ENCODE assay signal across 18 cellular contexts in the genomic region with DNA sequence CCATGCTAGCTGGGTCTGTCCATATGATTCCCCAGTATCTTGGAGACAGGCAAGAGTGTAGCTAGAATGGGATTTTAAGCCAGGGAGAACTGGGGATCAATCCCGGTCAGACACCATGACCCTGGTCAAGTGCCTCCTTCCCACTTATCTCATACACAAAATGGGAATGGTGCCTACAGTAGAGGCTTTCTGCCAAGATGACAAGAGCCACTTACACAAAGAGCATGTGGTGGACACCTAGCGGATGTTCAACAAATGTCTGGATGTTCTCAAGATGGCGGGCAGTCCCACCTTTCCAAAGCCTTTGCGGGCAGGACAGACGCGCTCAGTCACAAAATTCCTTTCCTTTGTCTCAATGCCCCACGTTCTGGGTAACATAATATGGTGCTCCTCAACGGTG. TPM values are rescaled to one million over a fixed set of nuclear protein-coding genes. Genes with fewer than 3 reads are reported as not detected.
DNase-seq lines count a peak whose midpoint lies in the region; ATAC-seq and TF ChIP-seq lines count a peak whose summit lies in the region.
"Had no signal": no experiment of that assay in that cellular context is flagged by ENCODE, and none has a peak within 500 bp of the region (broad histone marks: within the 10 kb centered on the region; RNA-seq: fewer than 3 reads in every experiment).

No MANE protein-coding gene starts in this region.

- no peaks in the 10 kb centered on the region for H3K9me3 ChIP-seq in thyroid gland
- H3K9me3 ChIP-seq: BLaER1, Caco-2 had no signal

- TF ChIP-seq CTCF in thyroid gland (IDR thresholded peaks at IDR 0.05): no peak

- H3K27ac Mint-ChIP-seq in dendritic cell treated with granulocyte-macrophage colony-stimulating factor and Interleukin-4, amounts not matched to agents 40 ng/mL and 50 ng/mL, for 4 days: peak overlapping the region; percentile 85
- H3K27ac Mint-ChIP-seq: CD8-positive, alpha-beta memory T cell; GM23338 had no signal

- 82 to 84% methylated on average over 8 of the region's 8 CpGs for WGBS in thyroid gland, 2 donors

- intact Hi-C loops in Right ventricle myocardium superior (cut with DNase I) (no loop called here), cardiac septum (cut with DNase I) (no loop called here), left ventricle myocardium superior (cut with micrococcal nuclease) (no loop called here), thyroid gland (cut with DNase I) (no loop called here)
- intact Hi-C loops in dendritic cell treated with granulocyte-macrophage colony-stimulating factor and Interleukin-4, amounts not matched to agents 40 ng/mL and 50 ng/mL, for 4 days (cut with micrococcal nuclease): no loop called here

- no peaks in the 10 kb centered on the region for H3K9me3 Mint-ChIP-seq in dendritic cell treated with granulocyte-macrophage colony-stimulating factor and Interleukin-4, amounts not matched to agents 40 ng/mL and 50 ng/mL, for 4 days
- H3K9me3 Mint-ChIP-seq: CD8-positive, alpha-beta memory T cell; GM23338 had no signal

- no peak overlapping the region for H3K4me3 ChIP-seq in thyroid gland (replicated peaks in 1 of 3)
- H3K4me3 ChIP-seq: BLaER1, GM23338 had no signal

- no peak for TF ChIP-seq POLR2A in thyroid gland (IDR thresholded peaks at IDR 0.05)
- TF ChIP-seq POLR2A in GM18505 (IDR thresholded peaks at IDR 0.05; ENCODE audit: borderline replicate concordance, extremely low read depth, insufficient read depth, insufficient read length): no peak

- H3K4me3 Mint-ChIP-seq in dendritic cell treated with granulocyte-macrophage colony-stimulating factor and Interleukin-4, amounts not matched to agents 40 ng/mL and 50 ng/mL, for 4 days: no peak overlapping the region
- H3K4me3 Mint-ChIP-seq: CD8-positive, alpha-beta memory T cell; GM23338 had no signal

- H3K4me1 Mint-ChIP-seq in dendritic cell treated with granulocyte-macrophage colony-stimulating factor and Interleukin-4, amounts not matched to agents 40 ng/mL and 50 ng/mL, for 4 days (ENCODE audit: low read depth): peaks cover 27% of the 10 kb centered on the region
- H3K4me1 Mint-ChIP-seq: CD8-positive, alpha-beta memory T cell; GM23338 had no signal

- no peaks in the 10 kb centered on the region for H3K36me3 ChIP-seq in thyroid gland
- H3K36me3 ChIP-seq: BLaER1 had no signal

- ATAC-seq in Right ventricle myocardium superior (ENCODE audit: poor library complexity) (peak; percentile 84), left ventricle myocardium superior (peak; percentile 88), GM18505 (IDR thresholded peaks at IDR 0.05; ENCODE audit: unreplicated experiment) (no peak)
- ATAC-seq: GM23338 had no signal

- H3K27ac ChIP-seq in thyroid gland: peak overlapping the region in 2 of 3 donors; percentile 9 to 60
- H3K27ac ChIP-seq: BLaER1 had no signal

- peaks cover 3 to 13% of the 10 kb centered on the region in 2 donors for H3K4me1 ChIP-seq in thyroid gland
- H3K4me1 ChIP-seq: BLaER1, Caco-2 had no signal

- H3K27me3 Mint-ChIP-seq in dendritic cell treated with granulocyte-macrophage colony-stimulating factor and Interleukin-4, amounts not matched to agents 40 ng/mL and 50 ng/mL, for 4 days: peaks cover 33% of the 10 kb centered on the region

- H3K36me3 Mint-ChIP-seq in dendritic cell treated with granulocyte-macrophage colony-stimulating factor and Interleukin-4, amounts not matched to agents 40 ng/mL and 50 ng/mL, for 4 days (ENCODE audit: low read depth): no peaks in the 10 kb centered on the region
- H3K36me3 Mint-ChIP-seq: CD8-positive, alpha-beta memory T cell had no signal

- no peak for DNase-seq in Right ventricle myocardium superior
- DNase-seq in cardiac septum (ENCODE audit: low spot score): no peak
- DNase-seq in left ventricle myocardium superior: no peak
- peak; percentile 37 to 61 for DNase-seq in thyroid gland
- DNase-seq in cortex of kidney (lab: John Stamatoyannopoulos, UW): no peak
- no peak for DNase-seq in HuH-7.5 (ENCODE audit: low spot score)
- DNase-seq: 8988T; AML-193; Caco-2; CD8-positive, alpha-beta memory T cell; DND-41; GF-D8; H7 had no signal

- no peaks in the 10 kb centered on the region for H3K27me3 ChIP-seq in thyroid gland
- H3K27me3 ChIP-seq: BLaER1 had no signal

RNA-seq across cellular contexts. Expression of a gene that starts 57.3 kb away (rescaled TPM):
- total RNA-seq in Right ventricle myocardium superior (19.6 TPM), cardiac septum (8.9 TPM), left ventricle myocardium superior (18.8 TPM), thyroid gland (100 to 1,000 TPM in 1 of 4 donors, 10 to 100 TPM in 3; 59.7 to 158 (median 67.1) TPM)
- total RNA-seq: HT-29 had no signal

Comparison
In these comparisons a context has a peak if more than half of its experiments do, and no peak if none do; other contexts are left out.
1. DNase-seq: peak in thyroid gland (2 of 2); none in Right ventricle myocardium superior (single experiment), cardiac septum (single experiment), left ventricle myocardium superior (single experiment), cortex of kidney (single experiment) and HuH-7.5 (single experiment).